Comparison of ENCODE assay signal across 9 cellular contexts in genomic region chr11:62694455-62695167, GRCh38. TPM values are rescaled to one million over a fixed set of nuclear protein-coding genes. Genes with fewer than 3 reads are reported as not detected.
DNase-seq lines count a peak whose midpoint lies in the region; ATAC-seq and TF ChIP-seq lines count a peak whose summit lies in the region.
"Had no signal": no experiment of that assay in that cellular context is flagged by ENCODE, and none has a peak within 500 bp of the region (broad histone marks: within the 10 kb centered on the region; RNA-seq: fewer than 3 reads in every experiment).

No MANE protein-coding gene starts in this region.

- DNase-seq in ELF-1 (ENCODE audit: low read depth, low spot score) (peak; percentile 84), MG63 (peak; percentile 65), T-helper 17 cell (peak; percentile 59 to 70 (median 61)), amygdala (lab: John Stamatoyannopoulos, UW) (peak in 48 of 56 donors; percentile 5 to 83 (median 40)), left ventricle myocardium superior (peak; percentile 83), sigmoid colon (peak; percentile 91)

- H3K27me3 ChIP-seq in MG63 (no peaks in the 10 kb centered on the region), sigmoid colon (no peaks in the 10 kb centered on the region)

- peak; percentile 39 to 80 (median 60) for TF ChIP-seq CTCF in sigmoid colon (IDR thresholded peaks at IDR 0.05)

- H3K27ac Mint-ChIP-seq in T-helper 17 cell: no peak overlapping the region

- H3K4me1 ChIP-seq in sigmoid colon: peaks cover 0 to 18% (median 14%) of the 10 kb centered on the region in 4 donors

- no peak for TF ChIP-seq EP300 in sigmoid colon (IDR thresholded peaks at IDR 0.05)

- no peaks in the 10 kb centered on the region for H3K27me3 Mint-ChIP-seq in T-helper 17 cell

- no peak overlapping the region for H3K4me3 Mint-ChIP-seq in T-helper 17 cell

- H3K36me3 ChIP-seq in MG63 (peaks cover 39% of the 10 kb centered on the region), sigmoid colon (peaks cover 0 to 37% (median 17%) of the 10 kb centered on the region in 4 donors)

- H3K9me3 ChIP-seq in MG63 (no peaks in the 10 kb centered on the region), T-helper 17 cell (ENCODE audit: control insufficient read depth, low read length, poor library complexity, severe bottlenecking) (no peaks in the 10 kb centered on the region), sigmoid colon (no peaks in the 10 kb centered on the region)

- peaks cover 7% of the 10 kb centered on the region for H3K4me1 Mint-ChIP-seq in T-helper 17 cell

- intact Hi-C loops in left ventricle myocardium superior (cut with micrococcal nuclease) (no loop called here), sigmoid colon (cut with DNase I) (loop anchor here (2.0 kb wide), 1 partner anchor 314 kb away; no protein-coding TSS in a partner anchor)

- H3K27ac ChIP-seq in sigmoid colon: peak overlapping the region in 1 of 4 donors; percentile 15
- H3K27ac ChIP-seq: epithelial cell of prostate had no signal

- peaks cover 3% of the 10 kb centered on the region for H3K36me3 Mint-ChIP-seq in T-helper 17 cell (ENCODE audit: low read depth)

- ATAC-seq in T-helper 17 cell: peak; percentile 84
- ATAC-seq in left ventricle myocardium superior: peak; percentile 80
- no peak for ATAC-seq in HG03571 (IDR thresholded peaks at IDR 0.05; ENCODE audit: unreplicated experiment)
- ATAC-seq in GM19463 (IDR thresholded peaks at IDR 0.05; ENCODE audit: unreplicated experiment): no peak

- H3K4me3 ChIP-seq in MG63 (no peak overlapping the region), sigmoid colon (no peak overlapping the region)

- 50 to 55% methylated on average over 14 of the region's 14 CpGs for WGBS in sigmoid colon, 2 donors

- no peak for TF ChIP-seq POLR2A in sigmoid colon (IDR thresholded peaks at IDR 0.05)

RNA-seq across cellular contexts. Expression of gene LRRN4CL, which starts 5.3 kb away (rescaled TPM):
- 1.4 and 2.3 TPM in 2 replicates for total RNA-seq in MG63 (2014; rRNA removed; shearing (Covaris generic); ENCODE audit: low replicate concordance)
- total RNA-seq in T-helper 17 cell (not detected), left ventricle myocardium superior (3.4 TPM), sigmoid colon (10 to 100 TPM; 28.5 to 40.4 (median 32.1) TPM)
- 1 to 10 TPM in 2 of 3 donors, under 1 TPM in 1; 0.23 to 3.1 (median 3.0) TPM for polyA plus RNA-seq in sigmoid colon

RNA-seq across cellular contexts. Expression of gene BSCL2, which starts 12.6 kb away (rescaled TPM):
- total RNA-seq in MG63 (2014; rRNA removed; shearing (Covaris generic); ENCODE audit: low replicate concordance): 57.4 and 185 TPM in 2 replicates
- total RNA-seq in T-helper 17 cell: 10 to 100 TPM; 20.8 to 20.9 TPM
- 15.2 TPM for total RNA-seq in left ventricle myocardium superior
- 10 to 100 TPM; 35.5 to 69.8 (median 50.2) TPM for total RNA-seq in sigmoid colon
- polyA plus RNA-seq in sigmoid colon: 10 to 100 TPM; 18.0 to 72.3 (median 27.0) TPM

RNA-seq across cellular contexts. Expression of gene GNG3, which starts 12.9 kb away (rescaled TPM):
- total RNA-seq in MG63 (2014; rRNA removed; shearing (Covaris generic); ENCODE audit: low replicate concordance): not detected in 2 replicates
- total RNA-seq in T-helper 17 cell (not detected), left ventricle myocardium superior (not detected), sigmoid colon (1 to 10 TPM in 3 of 4 donors, not detected in 1; 1.4 to 5.0 (median 2.8) TPM)
- 1 to 10 TPM in 2 of 3 donors, not detected in 1; 1.2 to 2.7 TPM for polyA plus RNA-seq in sigmoid colon

RNA-seq across cellular contexts. Expression of gene UBXN1, which starts 15.7 kb away (rescaled TPM):
- total RNA-seq in MG63 (2014; rRNA removed; shearing (Covaris generic); ENCODE audit: low replicate concordance): 85.5 and 147 TPM in 2 replicates
- total RNA-seq in T-helper 17 cell: 100 to 1,000 TPM; 195 to 203 TPM
- total RNA-seq in left ventricle myocardium superior: 88.6 TPM
- 100 to 1,000 TPM; 174 to 298 (median 199) TPM for total RNA-seq in sigmoid colon
- polyA plus RNA-seq in sigmoid colon: 100 to 1,000 TPM; 132 to 188 (median 174) TPM

RNA-seq across cellular contexts. Expression of gene LBHD1, which starts 22.5 kb away (rescaled TPM):
- 4.7 and 9.8 TPM in 2 replicates for total RNA-seq in MG63 (2014; rRNA removed; shearing (Covaris generic); ENCODE audit: low replicate concordance)
- total RNA-seq in T-helper 17 cell: 10 to 100 TPM; 12.0 to 14.9 TPM
- total RNA-seq in left ventricle myocardium superior: 1.7 TPM
- 1 to 10 TPM; 2.0 to 4.1 (median 3.7) TPM for total RNA-seq in sigmoid colon
- polyA plus RNA-seq in sigmoid colon: 10 to 100 TPM in 1 of 3 donors, 1 to 10 TPM in 2; 3.0 to 12.9 (median 5.8) TPM

Comparison
In these comparisons a context has a peak if more than half of its experiments do, and no peak if none do; other contexts are left out.
1. DNase-seq: peak in every context shown above with its lines; median percentile 91 in sigmoid colon; 84 in ELF-1; 83 in left ventricle myocardium superior; 65 in MG63; 61 in T-helper 17 cell; 40 in amygdala.
2. ATAC-seq: peak in T-helper 17 cell (single experiment) and left ventricle myocardium superior (single experiment); none in HG03571 (single experiment) and GM19463 (single experiment).